In genomic region chrX:71118985-71119535, GRCh38 we compare ENCODE assay signal across 8 cellular contexts.
A peak's percentile ranks its signal among the peaks of the same experiment; 100 is the strongest.
DNase-seq lines count a peak whose midpoint lies in the region; ATAC-seq lines count a peak whose summit lies in the region.

No MANE protein-coding gene starts in this region.

- no peaks in the 10 kb centered on the region for H3K9me3 Mint-ChIP-seq in activated naive CD4-positive, alpha-beta T cell treated with anti-CD3 and anti-CD28 coated beads, Interleukin-2, amount 10 ng/mL, durations not matched to agents 7 days and 5 days
- no peaks in the 10 kb centered on the region for H3K9me3 Mint-ChIP-seq in activated naive CD8-positive, alpha-beta T cell (ENCODE audit: low read depth)
- H3K9me3 Mint-ChIP-seq in stimulated activated naive B cell treated with anti-CD40 and anti-IgM and Interleukin-4, amounts not matched to agents 10 μg/mL and 1 μg/mL and 100 μg/mL, for 72 hours, result no peaks in the 10 kb centered on the region

- peak overlapping the region; percentile 72 for H3K27ac Mint-ChIP-seq in activated naive CD4-positive, alpha-beta T cell treated with anti-CD3 and anti-CD28 coated beads, Interleukin-2, amount 10 ng/mL, durations not matched to agents 7 days and 5 days
- H3K27ac Mint-ChIP-seq in activated naive CD8-positive, alpha-beta T cell, result peak overlapping the region; percentile 73
- peak overlapping the region; percentile 97 for H3K27ac Mint-ChIP-seq in stimulated activated naive B cell treated with anti-CD40 and anti-IgM and Interleukin-4, amounts not matched to agents 10 μg/mL and 1 μg/mL and 100 μg/mL, for 72 hours

- DNase-seq in activated naive CD4-positive, alpha-beta T cell treated with anti-CD3 and anti-CD28 coated beads, Interleukin-2, amount 10 ng/mL, durations not matched to agents 7 days and 5 days, result no peak
- no peak for DNase-seq in activated naive CD4-positive, alpha-beta T cell treated with anti-CD3 and anti-CD28 coated beads, Interleukin-2, amount 50 U/mL, for 16 hours
- no peak for DNase-seq in stimulated activated naive B cell treated with anti-CD40 and anti-IgM and Interleukin-4, amounts not matched to agents 10 μg/mL and 1 μg/mL and 100 μg/mL, for 72 hours

- peaks cover 30% of the 10 kb centered on the region for H3K36me3 Mint-ChIP-seq in activated naive CD4-positive, alpha-beta T cell treated with anti-CD3 and anti-CD28 coated beads, Interleukin-2, amount 10 ng/mL, durations not matched to agents 7 days and 5 days
- H3K36me3 Mint-ChIP-seq in activated naive CD8-positive, alpha-beta T cell, result no peaks in the 10 kb centered on the region
- H3K36me3 Mint-ChIP-seq in stimulated activated naive B cell treated with anti-CD40 and anti-IgM and Interleukin-4, amounts not matched to agents 10 μg/mL and 1 μg/mL and 100 μg/mL, for 72 hours, result peaks cover 8 to 14% of the 10 kb centered on the region in 2 donors

- ATAC-seq in stimulated activated naive B cell treated with anti-CD40 and anti-IgM and Interleukin-4, amounts not matched to agents 10 μg/mL and 1 μg/mL and 100 μg/mL, for 72 hours (replicated peaks), result peak; percentile 28 to 41
- ATAC-seq in GM19463 (IDR thresholded peaks at IDR 0.05; ENCODE audit: unreplicated experiment) (no peak), HG02571 (IDR thresholded peaks at IDR 0.05; ENCODE audit: unreplicated experiment) (no peak), GM21619 (IDR thresholded peaks at IDR 0.05; ENCODE audit: unreplicated experiment) (no peak)

- no peaks in the 10 kb centered on the region for H3K27me3 Mint-ChIP-seq in activated naive CD4-positive, alpha-beta T cell treated with anti-CD3 and anti-CD28 coated beads, Interleukin-2, amount 10 ng/mL, durations not matched to agents 7 days and 5 days
- no peaks in the 10 kb centered on the region for H3K27me3 Mint-ChIP-seq in activated naive CD8-positive, alpha-beta T cell
- no peaks in the 10 kb centered on the region for H3K27me3 Mint-ChIP-seq in stimulated activated naive B cell treated with anti-CD40 and anti-IgM and Interleukin-4, amounts not matched to agents 10 μg/mL and 1 μg/mL and 100 μg/mL, for 72 hours

- peaks cover 29% of the 10 kb centered on the region for H3K4me1 Mint-ChIP-seq in activated naive CD4-positive, alpha-beta T cell treated with anti-CD3 and anti-CD28 coated beads, Interleukin-2, amount 10 ng/mL, durations not matched to agents 7 days and 5 days
- H3K4me1 Mint-ChIP-seq in activated naive CD8-positive, alpha-beta T cell (ENCODE audit: low read depth), result peaks cover 26% of the 10 kb centered on the region
- peaks cover 5 to 8% of the 10 kb centered on the region in 2 donors for H3K4me1 Mint-ChIP-seq in stimulated activated naive B cell treated with anti-CD40 and anti-IgM and Interleukin-4, amounts not matched to agents 10 μg/mL and 1 μg/mL and 100 μg/mL, for 72 hours

- CTCF ChIA-PET in activated naive CD4-positive, alpha-beta T cell treated with anti-CD3 and anti-CD28 coated beads, Interleukin-2, amount 10 ng/mL, durations not matched to agents 7 days and 5 days (lab: Charles Lee), result interaction anchor here (1.5 to 2.8 kb wide), 3 partner anchors 13 to 18 kb away, joined by 5 to 27 read pairs (median 6); partner anchors contain the start of gene CXorf65

- H3K4me3 Mint-ChIP-seq in activated naive CD4-positive, alpha-beta T cell treated with anti-CD3 and anti-CD28 coated beads, Interleukin-2, amount 10 ng/mL, durations not matched to agents 7 days and 5 days, result peak overlapping the region; percentile 78
- peak overlapping the region; percentile 88 for H3K4me3 Mint-ChIP-seq in activated naive CD8-positive, alpha-beta T cell
- peak overlapping the region; percentile 89 to 93 for H3K4me3 Mint-ChIP-seq in stimulated activated naive B cell treated with anti-CD40 and anti-IgM and Interleukin-4, amounts not matched to agents 10 μg/mL and 1 μg/mL and 100 μg/mL, for 72 hours

- peak overlapping the region; percentile 43 for H3K4me3 ChIP-seq in iPS-11a (ENCODE audit: low read depth, low read length)

Comparison
In these comparisons a context has a peak if more than half of its experiments do, and no peak if none do; other contexts are left out.
1. ATAC-seq: peak in stimulated activated naive B cell treated with anti-CD40 and anti-IgM and Interleukin-4, amounts not matched to agents 10 μg/mL and 1 μg/mL and 100 μg/mL, for 72 hours (2 of 2); none in GM19463 (single experiment), HG02571 (single experiment) and GM21619 (single experiment).
2. Peak in every context shown above with its lines, with median percentiles within 50 percentile points of each other: H3K27ac Mint-ChIP-seq and H3K4me3 Mint-ChIP-seq.